ENCODE assay signal across 11 cellular contexts in the genomic region with DNA sequence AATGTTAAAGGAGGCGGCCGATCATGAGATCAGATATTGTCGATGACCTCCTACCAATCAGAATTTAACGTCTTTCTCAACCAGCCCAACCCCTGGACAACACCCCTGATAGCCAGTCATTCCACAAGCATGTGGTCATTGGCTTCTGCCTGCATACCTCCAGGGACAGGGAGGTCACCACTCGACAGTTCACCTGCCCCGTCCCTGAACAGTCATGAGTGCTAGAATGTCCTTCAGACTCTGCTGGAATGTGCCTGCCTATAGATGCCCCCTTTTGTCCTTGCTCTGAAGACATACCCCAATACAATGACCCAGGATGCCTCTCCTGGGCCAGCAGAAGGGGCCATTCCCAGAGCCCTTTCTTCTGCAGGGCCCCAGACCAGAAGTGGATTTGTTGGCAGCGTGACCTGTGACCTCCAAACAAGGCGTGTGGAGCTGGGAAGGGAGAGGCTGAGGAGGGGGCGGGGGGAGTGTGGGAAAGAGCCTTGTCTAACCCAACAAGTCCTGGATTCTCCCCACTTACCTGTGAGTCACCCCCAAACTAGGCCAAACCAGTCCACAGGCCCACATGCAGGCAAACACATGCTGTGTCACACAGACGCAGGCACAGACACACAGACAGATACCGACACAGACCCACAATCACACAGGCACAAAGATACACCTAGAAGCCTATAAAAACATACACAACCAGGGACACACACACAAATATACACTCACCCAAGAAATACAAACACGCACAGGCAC. TPM values are rescaled to one million over a fixed set of nuclear protein-coding genes. Genes with fewer than 3 reads are reported as not detected.
A peak's percentile ranks its signal among the peaks of the same experiment; 100 is the strongest.
DNase-seq lines count a peak whose midpoint lies in the region; ATAC-seq, FAIRE-seq and TF ChIP-seq lines count a peak whose summit lies in the region.
"Had no signal": no experiment of that assay in that cellular context is flagged by ENCODE, and none has a peak within 500 bp of the region (broad histone marks: within the 10 kb centered on the region; RNA-seq: fewer than 3 reads in every experiment).

No MANE protein-coding gene starts in this region.

- DNase-seq in ACHN (peak; percentile 58), Peyer's patch (peak in 2 of 3 donors; percentile 65 to 73), keratinocyte (ENCODE audit: low read depth, low spot score) (peak; percentile 76), T-helper 9 cell (no peak)
- DNase-seq: NCI-H1694 treated with DMSO at 0.1 percent for 48 hours had no signal

- TF ChIP-seq POLR2A in Peyer's patch (IDR thresholded peaks at IDR 0.05), result peak; percentile 16 to 64

- in situ Hi-C loops in ACHN (cut with HindIII; ENCODE audit: low pct_ligation_motif_present, low pct_unique_long_range_greater_than_20kb, low sequenced_read_pairs), result no loop called here

- H3K4me3 ChIP-seq in Peyer's patch (peak overlapping the region in 1 of 4 donors; percentile 36), keratinocyte (ENCODE audit: control insufficient read depth in 2 of 3, extremely low read depth in 1 of 3, insufficient read depth in 2 of 3, low read depth in 1 of 3, low read length in 3 of 3) (peak overlapping the region in 2 of 3 experiments; percentile 36 to 60)

- H2AFZ ChIP-seq in keratinocyte (ENCODE audit: control insufficient read depth, low read length), result peak overlapping the region; percentile 73

- no peaks in the 10 kb centered on the region for H3K79me2 ChIP-seq in keratinocyte (ENCODE audit: control insufficient read depth, insufficient read depth, low read length)

- TF ChIP-seq CTCF in Peyer's patch (IDR thresholded peaks at IDR 0.05), result no peak
- TF ChIP-seq CTCF in keratinocyte (optimal IDR thresholded peaks at IDR 0.05 in 1 of 3, IDR thresholded peaks at IDR 0.05 in 1 of 3, conservative IDR thresholded peaks at IDR 0.05 in 1 of 3; ENCODE audit: extremely low read depth in 1 of 3, insufficient read depth in 2 of 3, low read length in 3 of 3), result no peak

- no peaks in the 10 kb centered on the region for H3K36me3 ChIP-seq in Peyer's patch
- H3K36me3 ChIP-seq in keratinocyte (ENCODE audit: control insufficient read depth in 2 of 2, extremely low read depth in 1 of 2, insufficient read depth in 2 of 2, low read length in 2 of 2), result peaks cover 0 to 1% of the 10 kb centered on the region in 2 experiments

- H3K9me1 ChIP-seq in keratinocyte (ENCODE audit: control insufficient read depth, extremely low read depth, insufficient read depth, low read length), result peaks cover 3% of the 10 kb centered on the region

- FAIRE-seq in keratinocyte (lab: Jason Lieb, UNC), result peak; percentile 98

- peak overlapping the region; percentile 90 for H3K4me2 ChIP-seq in keratinocyte (ENCODE audit: control insufficient read depth, extremely low read depth, insufficient read depth, low read depth, low read length)

- H3K27ac ChIP-seq in Peyer's patch (peak overlapping the region in 3 of 4 donors; percentile 59 to 80 (median 79)), keratinocyte (ENCODE audit: control insufficient read depth, insufficient read depth, low read length) (peak overlapping the region; percentile 96)

- H3K9me3 ChIP-seq in Peyer's patch, result no peaks in the 10 kb centered on the region
- no peaks in the 10 kb centered on the region for H3K9me3 ChIP-seq in keratinocyte (ENCODE audit: control insufficient read depth, low read depth, low read length)

- H3K27me3 ChIP-seq in Peyer's patch (no peaks in the 10 kb centered on the region), keratinocyte (ENCODE audit: control insufficient read depth, extremely low read depth, insufficient read depth, low read length) (no peaks in the 10 kb centered on the region)

- ATAC-seq in GM19324 (IDR thresholded peaks at IDR 0.05; ENCODE audit: low FRiP score, unreplicated experiment) (no peak), HG02973 (IDR thresholded peaks at IDR 0.05; ENCODE audit: unreplicated experiment) (no peak)

- dilution Hi-C loops in keratinocyte (cut with MboI; ENCODE audit: extremely low pct_ligation_motif_present, low sequenced_read_pairs), result no loop called here

- H4K20me1 ChIP-seq in keratinocyte (ENCODE audit: control insufficient read depth, extremely low read depth, insufficient read depth, low read length), result no peaks in the 10 kb centered on the region

- H3K9ac ChIP-seq in keratinocyte (ENCODE audit: control insufficient read depth, extremely low read depth, insufficient read depth, low read length), result peak overlapping the region; percentile 85

- H3K4me1 ChIP-seq in Peyer's patch, result peaks cover 0 to 31% (median 3%) of the 10 kb centered on the region in 4 donors
- H3K4me1 ChIP-seq in keratinocyte (ENCODE audit: control insufficient read depth, extremely low read depth, insufficient read depth, low read length), result peaks cover 48% of the 10 kb centered on the region

RNA-seq across cellular contexts. Expression of a gene that starts 2.2 kb away (rescaled TPM):
- total RNA-seq in Peyer's patch, result 10 to 100 TPM in 3 of 4 donors, not detected in 1; 42.0 to 51.9 (median 51.8) TPM
- polyA plus RNA-seq in keratinocyte, result 6.0 to 15.5 TPM (median 7.9 TPM) in 3 replicates
- 27.9 TPM for polyA plus RNA-seq in keratinocyte (2011; ENCODE audit: low read depth)
- polyA plus RNA-seq in keratinocyte (2011; cell fraction: cytosol; rRNA removed), result 3.1 and 7.3 TPM in 2 replicates
- 28.6 and 33.8 TPM in 2 replicates for polyA plus RNA-seq in keratinocyte (2011; cell fraction: nucleus; rRNA removed)
- polyA plus RNA-seq in keratinocyte (2012; ENCODE audit: low replicate concordance), result 12.0 and 50.5 TPM in 2 replicates
- 11.2 to 30.9 TPM (median 17.2 TPM) in 3 replicates for polyA minus RNA-seq in keratinocyte
- 20.1 TPM for polyA minus RNA-seq in keratinocyte (2011; cell fraction: cytosol; rRNA and poly(A)+ RNA removed)
- polyA minus RNA-seq in keratinocyte (2011; cell fraction: nucleus; rRNA and poly(A)+ RNA removed), result 27.2 and 40.2 TPM in 2 replicates
- total RNA-seq: cardiac septum, omental fat pad had no signal
- polyA plus RNA-seq: AG04450 had no signal

RNA-seq across cellular contexts. Expression of a gene that starts 20.8 kb away (rescaled TPM):
- not detected for total RNA-seq in Peyer's patch
- not detected in 3 replicates for polyA plus RNA-seq in keratinocyte
- polyA plus RNA-seq in keratinocyte (2011; ENCODE audit: low read depth), result not detected
- not detected in 2 replicates for polyA plus RNA-seq in keratinocyte (2011; cell fraction: cytosol; rRNA removed)
- not detected in 2 replicates for polyA plus RNA-seq in keratinocyte (2011; cell fraction: nucleus; rRNA removed)
- polyA plus RNA-seq in keratinocyte (2012; ENCODE audit: low replicate concordance), result not detected in 2 replicates
- not detected in 3 replicates for polyA minus RNA-seq in keratinocyte
- polyA minus RNA-seq in keratinocyte (2011; cell fraction: cytosol; rRNA and poly(A)+ RNA removed), result not detected
- not detected in 2 replicates for polyA minus RNA-seq in keratinocyte (2011; cell fraction: nucleus; rRNA and poly(A)+ RNA removed)
- total RNA-seq: cardiac septum, omental fat pad had no signal
- polyA plus RNA-seq: AG04450 had no signal

RNA-seq across cellular contexts. Expression of a gene that starts 34.0 kb away (rescaled TPM):
- 100 to 1,000 TPM in 1 of 4 donors, 10 to 100 TPM in 1, 1 to 10 TPM in 2; 4.7 to 135 (median 13.6) TPM for total RNA-seq in Peyer's patch
- polyA plus RNA-seq in keratinocyte, result 0.22 to 0.27 TPM in 2 of 3 replicates, not detected in the other
- polyA plus RNA-seq in keratinocyte (2011; ENCODE audit: low read depth), result not detected
- not detected in 2 replicates for polyA plus RNA-seq in keratinocyte (2011; cell fraction: cytosol; rRNA removed)
- polyA plus RNA-seq in keratinocyte (2011; cell fraction: nucleus; rRNA removed), result not detected in 2 replicates
- polyA plus RNA-seq in keratinocyte (2012; ENCODE audit: low replicate concordance), result 0.69 TPM in 1 of 2 replicates, not detected in the other
- 1.5 TPM in 1 of 3 replicates, not detected in the others for polyA minus RNA-seq in keratinocyte
- polyA minus RNA-seq in keratinocyte (2011; cell fraction: cytosol; rRNA and poly(A)+ RNA removed), result not detected
- polyA minus RNA-seq in keratinocyte (2011; cell fraction: nucleus; rRNA and poly(A)+ RNA removed), result not detected in 2 replicates
- polyA plus RNA-seq: AG04450 had no signal

RNA-seq across cellular contexts. Expression of a gene that starts 45.3 kb away (rescaled TPM):
- 10 to 100 TPM in 3 of 4 donors, 1 to 10 TPM in 1; 3.9 to 68.5 (median 18.2) TPM for total RNA-seq in Peyer's patch
- polyA plus RNA-seq in keratinocyte, result 5.2 to 6.8 TPM (median 6.6 TPM) in 3 replicates
- polyA plus RNA-seq in keratinocyte (2011; ENCODE audit: low read depth), result 6.8 TPM
- 1.5 and 2.1 TPM in 2 replicates for polyA plus RNA-seq in keratinocyte (2011; cell fraction: cytosol; rRNA removed)
- polyA plus RNA-seq in keratinocyte (2011; cell fraction: nucleus; rRNA removed), result 28.1 and 28.2 TPM in 2 replicates
- polyA plus RNA-seq in keratinocyte (2012; ENCODE audit: low replicate concordance), result 5.4 and 7.6 TPM in 2 replicates
- polyA minus RNA-seq in keratinocyte, result 2.7 to 6.8 TPM (median 4.3 TPM) in 3 replicates
- polyA minus RNA-seq in keratinocyte (2011; cell fraction: cytosol; rRNA and poly(A)+ RNA removed), result 3.1 TPM
- polyA minus RNA-seq in keratinocyte (2011; cell fraction: nucleus; rRNA and poly(A)+ RNA removed), result 3.5 and 4.0 TPM in 2 replicates

RNA-seq across cellular contexts. Expression of a gene that starts 58.9 kb away (rescaled TPM):
- not detected for total RNA-seq in Peyer's patch
- 0.03 TPM in 1 of 3 replicates, not detected in the others for polyA plus RNA-seq in keratinocyte
- not detected for polyA plus RNA-seq in keratinocyte (2011; ENCODE audit: low read depth)
- polyA plus RNA-seq in keratinocyte (2011; cell fraction: cytosol; rRNA removed), result not detected in 2 replicates
- polyA plus RNA-seq in keratinocyte (2011; cell fraction: nucleus; rRNA removed), result not detected in 2 replicates
- not detected in 2 replicates for polyA plus RNA-seq in keratinocyte (2012; ENCODE audit: low replicate concordance)
- 0.16 to 0.22 TPM in 2 of 3 replicates, not detected in the other for polyA minus RNA-seq in keratinocyte
- polyA minus RNA-seq in keratinocyte (2011; cell fraction: cytosol; rRNA and poly(A)+ RNA removed), result not detected
- polyA minus RNA-seq in keratinocyte (2011; cell fraction: nucleus; rRNA and poly(A)+ RNA removed), result not detected in 2 replicates
- total RNA-seq: activated CD8-positive, alpha-beta memory T cell treated with anti-CD3 and anti-CD28 coated beads for 36 hours; cardiac septum; omental fat pad had no signal
- polyA plus RNA-seq: AG04450 had no signal
